Comparison of ENCODE assay signal across 8 cellular contexts in genomic region chr12:49201595-49202295, GRCh38. TPM values are rescaled to one million over a fixed set of nuclear protein-coding genes. Genes with fewer than 3 reads are reported as not detected.
DNase-seq lines count a peak whose midpoint lies in the region; ATAC-seq and TF ChIP-seq lines count a peak whose summit lies in the region.

No MANE protein-coding gene starts in this region.

- H3K9me2 ChIP-seq in Karpas-422 (replicated peaks; ENCODE audit: insufficient read depth, low read length), result no peaks in the 10 kb centered on the region

- H3K27me3 Mint-ChIP-seq in CD14-positive monocyte (ENCODE audit: low read depth in 3 of 3), result no peaks in the 10 kb centered on the region

- no peak overlapping the region for H3K9ac ChIP-seq in Karpas-422 (ENCODE audit: low read length)
- peak overlapping the region; percentile 8 for H3K9ac ChIP-seq in SK-N-MC (ENCODE audit: insufficient read length)

- intact Hi-C loops in CD14-positive monocyte (cut with micrococcal nuclease), result loop anchor here in 1 of 2 donors (2.0 kb wide), 1 partner anchor 19 kb away; no protein-coding TSS in a partner anchor

- H3K4me1 ChIP-seq in Karpas-422 (ENCODE audit: low read length), result peaks cover 32% of the 10 kb centered on the region

- H3K9me3 Mint-ChIP-seq in CD14-positive monocyte, result no peaks in the 10 kb centered on the region

- H3K79me2 ChIP-seq in Karpas-422 (ENCODE audit: low read length), result no peaks in the 10 kb centered on the region

- H4K20me1 ChIP-seq in Karpas-422 (ENCODE audit: insufficient read depth, low read depth, low read length), result no peaks in the 10 kb centered on the region

- ATAC-seq in HG03457 (IDR thresholded peaks at IDR 0.05; ENCODE audit: unreplicated experiment), result no peak
- no peak for ATAC-seq in GM18511 (IDR thresholded peaks at IDR 0.05; ENCODE audit: unreplicated experiment)
- no peak for ATAC-seq in HG03439 (IDR thresholded peaks at IDR 0.05; ENCODE audit: unreplicated experiment)

- peak overlapping the region; percentile 41; the same call in 1 of the 2 replicates for H2AFZ ChIP-seq in Karpas-422 (ENCODE audit: low read length)

- H3K4me3 Mint-ChIP-seq in CD14-positive monocyte, result peak overlapping the region in 1 of 2 donors; percentile 64

- no peak for TF ChIP-seq CTCF in CD14-positive monocyte (IDR thresholded peaks at IDR 0.05)
- TF ChIP-seq CTCF in fibroblast of pulmonary artery (IDR thresholded peaks at IDR 0.05; ENCODE audit: low read length, missing control alignments), result no peak

- peak; percentile 51 for DNase-seq in CD14-positive monocyte (ENCODE audit: low spot score)
- no peak for DNase-seq in Karpas-422
- DNase-seq in SK-N-MC (ENCODE audit: low read depth, low spot score), result no peak
- peak; percentile 91 for DNase-seq in fibroblast of pulmonary artery (ENCODE audit: low read depth)
- peak; percentile 41 for DNase-seq in pons (ENCODE audit: low spot score)

- H3K27me3 ChIP-seq in Karpas-422 (ENCODE audit: low read length), result no peaks in the 10 kb centered on the region

- H3K4me3 ChIP-seq in Karpas-422 (ENCODE audit: low read length), result no peak overlapping the region
- H3K4me3 ChIP-seq in SK-N-MC, result peak overlapping the region; percentile 11
- no peak overlapping the region for H3K4me3 ChIP-seq in fibroblast of pulmonary artery (replicated peaks; ENCODE audit: low read depth, low read length)

- no peaks in the 10 kb centered on the region for H3K36me3 ChIP-seq in Karpas-422 (ENCODE audit: insufficient read depth, low read length)
- H3K36me3 ChIP-seq in SK-N-MC (ENCODE audit: insufficient read depth, low read length), result no peaks in the 10 kb centered on the region

- H3K4me2 ChIP-seq in Karpas-422 (ENCODE audit: low read depth, low read length, poor library complexity, severe bottlenecking), result peak overlapping the region; percentile 70

- peak overlapping the region; percentile 69 to 89 (median 87) for H3K27ac Mint-ChIP-seq in CD14-positive monocyte

- peaks cover 23% of the 10 kb centered on the region for H3K4me1 Mint-ChIP-seq in CD14-positive monocyte

- H3K27ac ChIP-seq in Karpas-422 (ENCODE audit: low read length) (0 out of 2 replicates have a peak overlapping the region, but pooled peaks have one; percentile 10), SK-N-MC (peak overlapping the region; percentile 91)

- H3K9me3 ChIP-seq in Karpas-422 (ENCODE audit: low read length), result no peaks in the 10 kb centered on the region
- H3K9me3 ChIP-seq in SK-N-MC (ENCODE audit: low read depth, low read length), result no peaks in the 10 kb centered on the region

- H3K36me3 Mint-ChIP-seq in CD14-positive monocyte, result peaks cover 4 to 7% of the 10 kb centered on the region in 2 donors

RNA-seq across cellular contexts. Expression of gene TUBA1A, which starts 12.9 kb away (rescaled TPM):
- 100 to 1,000 TPM; 859 to 946 TPM for polyA plus RNA-seq in CD14-positive monocyte
- 126 and 139 TPM in 2 replicates for total RNA-seq in Karpas-422 (2014; rRNA removed; shearing (Covaris generic); ENCODE audit: low replicate concordance)

Comparison
In these comparisons a context has a peak if more than half of its experiments do, and no peak if none do; other contexts are left out.
1. DNase-seq: peak in CD14-positive monocyte (single experiment), fibroblast of pulmonary artery (single experiment) and pons (single experiment); none in Karpas-422 (single experiment) and SK-N-MC (single experiment).